26 cellular contexts compared by ENCODE assay signal in genomic region chr16:19437280-19437679, GRCh38. TPM values are rescaled to one million over a fixed set of nuclear protein-coding genes. Genes with fewer than 3 reads are reported as not detected.
DNase-seq lines count a peak whose midpoint lies in the region; ATAC-seq and TF ChIP-seq lines count a peak whose summit lies in the region.
"Had no signal": no experiment of that assay in that cellular context is flagged by ENCODE, and none has a peak within 500 bp of the region (broad histone marks: within the 10 kb centered on the region; RNA-seq: fewer than 3 reads in every experiment).

No MANE protein-coding gene starts in this region.

- ATAC-seq in natural killer cell treated with Interleukin-12 subunit alpha and Interleukin-12 subunit beta and Interleukin-15 and Interleukin-18, amount 100 ng/mL, for 72 hours = peak; percentile 15 to 44
- no peak for ATAC-seq in natural killer cell
- ATAC-seq: T-helper 17 cell had no signal

- H3K36me3 ChIP-seq in mucosa of rectum (ENCODE audit: control insufficient read depth in 2 of 2, insufficient read depth in 2 of 2, low read length in 2 of 2) (peaks cover 14 to 21% of the 10 kb centered on the region in 2 donors), smooth muscle cell (ENCODE audit: low read depth) (no peaks in the 10 kb centered on the region), mesendoderm (ENCODE audit: control insufficient read depth, insufficient read depth, low read length) (no peaks in the 10 kb centered on the region)
- H3K36me3 ChIP-seq: BLaER1 treated with 17β-estradiol and CSF1 and Interleukin-3, amounts not matched to agents 10 nM and 100 nM; cardiac muscle cell; neutrophil; suprapubic skin had no signal

- no peak overlapping the region for H2BK15ac ChIP-seq in mesendoderm (replicated peaks; ENCODE audit: low read depth)

- no peaks in the 10 kb centered on the region for H3K79me1 ChIP-seq in mesendoderm (ENCODE audit: low read length)

- no peak overlapping the region for H3K4me3 Mint-ChIP-seq in natural killer cell treated with Interleukin-12 subunit alpha and Interleukin-12 subunit beta and Interleukin-15 and Interleukin-18, amount 100 ng/mL, for 72 hours
- H3K4me3 Mint-ChIP-seq in natural killer cell = no peak overlapping the region
- H3K4me3 Mint-ChIP-seq: T-helper 17 cell had no signal

- TF ChIP-seq CTCF in natural killer cell (IDR thresholded peaks at IDR 0.05) (no peak), fibroblast of mammary gland (conservative IDR thresholded peaks at IDR 0.05; ENCODE audit: control insufficient read depth, insufficient read depth, low read depth, low read length) (no peak), smooth muscle cell (IDR thresholded peaks at IDR 0.05; ENCODE audit: borderline replicate concordance, insufficient read depth, poor library complexity, severe bottlenecking) (no peak)

- peak overlapping the region in 1 of 2 donors; percentile 71 for H3K9ac ChIP-seq in mucosa of rectum (ENCODE audit: low read depth in 1 of 2, low read length in 2 of 2)
- H3K9ac ChIP-seq in smooth muscle cell (ENCODE audit: low read depth) = no peak overlapping the region
- no peak overlapping the region for H3K9ac ChIP-seq in mesendoderm (ENCODE audit: low read length)
- H3K9ac ChIP-seq: BLaER1 treated with 17β-estradiol and CSF1 and Interleukin-3, amounts not matched to agents 10 nM and 100 nM had no signal

- H3K4me1 ChIP-seq in mucosa of rectum (ENCODE audit: control insufficient read depth in 2 of 2, insufficient read depth in 2 of 2, low read length in 2 of 2) (peaks cover 20 to 35% of the 10 kb centered on the region in 2 donors), smooth muscle cell (ENCODE audit: low read depth) (no peaks in the 10 kb centered on the region), mesendoderm (ENCODE audit: control insufficient read depth, low read depth, low read length) (no peaks in the 10 kb centered on the region)

- no peak overlapping the region for H2AK5ac ChIP-seq in mesendoderm (ENCODE audit: low read length)

- H4K20me1 ChIP-seq in smooth muscle cell (ENCODE audit: low read depth) = no peaks in the 10 kb centered on the region
- H4K20me1 ChIP-seq: BLaER1 treated with 17β-estradiol and CSF1 and Interleukin-3, amounts not matched to agents 10 nM and 100 nM had no signal

- intact Hi-C loops in natural killer cell (cut with micrococcal nuclease) = no loop called here

- 79% methylated on average over 4 of the region's 4 CpGs for WGBS in smooth muscle cell (ENCODE audit: low lambda C conversion rate)
- WGBS in mesendoderm (ENCODE audit: extremely low coverage, insufficient coverage, low lambda C conversion rate) = no CpG with 5 or more reads among the region's 4 CpGs

- no peaks in the 10 kb centered on the region for H3K79me2 ChIP-seq in smooth muscle cell (ENCODE audit: low read depth)
- no peaks in the 10 kb centered on the region for H3K79me2 ChIP-seq in mesendoderm (ENCODE audit: control insufficient read depth, insufficient read depth, low read length)

- H3K23ac ChIP-seq in mesendoderm (ENCODE audit: low read length) = no peak overlapping the region

- peaks cover 6 to 14% of the 10 kb centered on the region in 2 donors for H3K27me3 Mint-ChIP-seq in natural killer cell treated with Interleukin-12 subunit alpha and Interleukin-12 subunit beta and Interleukin-15 and Interleukin-18, amount 100 ng/mL, for 72 hours
- peaks cover 0 to 4% of the 10 kb centered on the region in 2 donors for H3K27me3 Mint-ChIP-seq in natural killer cell (ENCODE audit: low read depth in 2 of 2)
- H3K27me3 Mint-ChIP-seq: T-helper 17 cell had no signal

- DNase-seq in natural killer cell treated with Interleukin-12 subunit alpha and Interleukin-12 subunit beta and Interleukin-15 and Interleukin-18, amount 100 ng/mL, for 72 hours (ENCODE audit: low spot score) = no peak
- DNase-seq in natural killer cell (no peak), fibroblast of mammary gland (ENCODE audit: low read depth) (peak; percentile 17), smooth muscle cell (lab: John Stamatoyannopoulos, UW; ENCODE audit: unreplicated experiment) (no peak), SW 1271 (lab: John Stamatoyannopoulos, UW) (no peak), activated gamma-delta T cell (lab: John Stamatoyannopoulos, UW) (no peak), mesendoderm (no peak)
- DNase-seq: activated CD4-positive, alpha-beta T cell treated with anti-CD3 and anti-CD28 coated beads, Interleukin-2, amount 50 U/mL, for 4 hours; activated CD8-positive, alpha-beta memory T cell treated with anti-CD3 and anti-CD28 coated beads, Interleukin-2, amount 50 U/mL, for 48 hours; activated effector memory CD4-positive, alpha-beta T cell treated with anti-CD3 and anti-CD28 coated beads, Interleukin-2, amount 50 U/mL, for 16 hours; dermis blood vessel endothelial cell; EL; foreskin melanocyte; IMR-90; kidney glomerular epithelial cell; NCI-H1417 treated with DMSO at 0.1 percent for 48 hours; NCI-H524; retina; SHP77 treated with DMSO at 0.1 percent for 48 hours; T-helper 17 cell had no signal

- H2AFZ ChIP-seq in smooth muscle cell (ENCODE audit: low read depth) = no peak overlapping the region

- peaks cover 0 to 13% of the 10 kb centered on the region in 2 donors for H3K4me1 Mint-ChIP-seq in natural killer cell treated with Interleukin-12 subunit alpha and Interleukin-12 subunit beta and Interleukin-15 and Interleukin-18, amount 100 ng/mL, for 72 hours (ENCODE audit: low read depth in 2 of 2)
- H3K4me1 Mint-ChIP-seq in natural killer cell = peaks cover 0 to 5% of the 10 kb centered on the region in 2 donors
- H3K4me1 Mint-ChIP-seq: T-helper 17 cell had no signal

- H3K27me3 ChIP-seq in mucosa of rectum (ENCODE audit: control insufficient read depth in 2 of 2, insufficient read depth in 2 of 2, low read length in 2 of 2) (no peaks in the 10 kb centered on the region), smooth muscle cell (ENCODE audit: low read depth) (no peaks in the 10 kb centered on the region), mesendoderm (ENCODE audit: insufficient read depth, low read length, poor library complexity) (no peaks in the 10 kb centered on the region)
- H3K27me3 ChIP-seq: BLaER1 treated with 17β-estradiol and CSF1 and Interleukin-3, amounts not matched to agents 10 nM and 100 nM; cardiac muscle cell had no signal

- H3K18ac ChIP-seq in mesendoderm (ENCODE audit: low read length) = no peak overlapping the region

- H3K56ac ChIP-seq in mesendoderm (ENCODE audit: low read length) = no peak overlapping the region

- no peaks in the 10 kb centered on the region for H3K9me3 Mint-ChIP-seq in natural killer cell treated with Interleukin-12 subunit alpha and Interleukin-12 subunit beta and Interleukin-15 and Interleukin-18, amount 100 ng/mL, for 72 hours
- H3K9me3 Mint-ChIP-seq in natural killer cell = peaks cover 0 to 4% of the 10 kb centered on the region in 2 donors

- H2BK5ac ChIP-seq in mesendoderm (ENCODE audit: low read length) = no peak overlapping the region

- H2BK120ac ChIP-seq in mesendoderm (ENCODE audit: low read depth, low read length) = no peak overlapping the region

- H4K5ac ChIP-seq in mesendoderm (ENCODE audit: low read length) = no peak overlapping the region

- H3K9me3 ChIP-seq in mucosa of rectum (ENCODE audit: control insufficient read depth in 2 of 2, low read length in 2 of 2) (no peaks in the 10 kb centered on the region), smooth muscle cell (replicated peaks; ENCODE audit: low read depth) (no peaks in the 10 kb centered on the region)
- H3K9me3 ChIP-seq: BLaER1 treated with 17β-estradiol and CSF1 and Interleukin-3, amounts not matched to agents 10 nM and 100 nM; neutrophil; suprapubic skin had no signal

- H3K27ac Mint-ChIP-seq in natural killer cell treated with Interleukin-12 subunit alpha and Interleukin-12 subunit beta and Interleukin-15 and Interleukin-18, amount 100 ng/mL, for 72 hours = no peak overlapping the region
- no peak overlapping the region for H3K27ac Mint-ChIP-seq in natural killer cell
- H3K27ac Mint-ChIP-seq: T-helper 17 cell had no signal

- H3K4me2 ChIP-seq in smooth muscle cell = no peak overlapping the region
- no peak overlapping the region for H3K4me2 ChIP-seq in mesendoderm (ENCODE audit: low read length)
- H3K4me2 ChIP-seq: BLaER1 treated with 17β-estradiol and CSF1 and Interleukin-3, amounts not matched to agents 10 nM and 100 nM had no signal

- H3K36me3 Mint-ChIP-seq in natural killer cell treated with Interleukin-12 subunit alpha and Interleukin-12 subunit beta and Interleukin-15 and Interleukin-18, amount 100 ng/mL, for 72 hours = no peaks in the 10 kb centered on the region
- no peaks in the 10 kb centered on the region for H3K36me3 Mint-ChIP-seq in natural killer cell

- no peak overlapping the region for H4K8ac ChIP-seq in mesendoderm (ENCODE audit: low read depth, low read length)

- no peaks in the 10 kb centered on the region for H3F3A ChIP-seq in smooth muscle cell (ENCODE audit: low read depth)

- H3K4me3 ChIP-seq in fibroblast of mammary gland (ENCODE audit: control insufficient read depth, low read depth, low read length) (no peak overlapping the region), mucosa of rectum (ENCODE audit: low read length in 2 of 2) (peak overlapping the region; percentile 3 to 35), smooth muscle cell (no peak overlapping the region), mesendoderm (ENCODE audit: low read length) (no peak overlapping the region)
- H3K4me3 ChIP-seq: BLaER1 treated with 17β-estradiol and CSF1 and Interleukin-3, amounts not matched to agents 10 nM and 100 nM; cardiac muscle cell; suprapubic skin had no signal

- H3K4ac ChIP-seq in mesendoderm (ENCODE audit: low read depth, low read length) = no peak overlapping the region

- H3K27ac ChIP-seq in mucosa of rectum (ENCODE audit: low read depth in 2 of 2, low read length in 2 of 2) (peak overlapping the region; percentile 85 to 91), smooth muscle cell (ENCODE audit: low read depth) (no peak overlapping the region), mesendoderm (ENCODE audit: low read depth, low read length) (no peak overlapping the region)
- H3K27ac ChIP-seq: BLaER1 treated with 17β-estradiol and CSF1 and Interleukin-3, amounts not matched to agents 10 nM and 100 nM; cardiac muscle cell; neutrophil; suprapubic skin had no signal

RNA-seq across cellular contexts. Expression of gene TMC5, which starts 19.6 kb away (rescaled TPM):
- total RNA-seq in natural killer cell treated with Interleukin-12 subunit alpha and Interleukin-12 subunit beta and Interleukin-15 and Interleukin-18, amount 100 ng/mL, for 72 hours = not detected
- total RNA-seq in natural killer cell (not detected), smooth muscle cell (0.18 TPM in 1 of 2 replicates, not detected in the other)
- not detected in 2 replicates for polyA plus RNA-seq in smooth muscle cell
- 4.5 TPM for polyA plus RNA-seq in mesendoderm (2013, experiment 1 of 2)
- polyA plus RNA-seq in mesendoderm (2013, experiment 2 of 2) = 4.1 TPM
- total RNA-seq: dermis blood vessel endothelial cell, endothelial cell of umbilical vein, IMR-90 had no signal
- polyA plus RNA-seq: cardiac muscle cell, endothelial cell of umbilical vein, IMR-90 had no signal

Comparison
In these comparisons a context has a peak if more than half of its experiments do, and no peak if none do; other contexts are left out.
1. ATAC-seq: peak in natural killer cell treated with Interleukin-12 subunit alpha and Interleukin-12 subunit beta and Interleukin-15 and Interleukin-18, amount 100 ng/mL, for 72 hours (2 of 2); none in natural killer cell (0 of 3).
2. H3K4me3 ChIP-seq: peak in mucosa of rectum (2 of 2); none in fibroblast of mammary gland (single experiment), smooth muscle cell (single experiment) and mesendoderm (single experiment).
3. H3K27ac ChIP-seq: peak in mucosa of rectum (2 of 2); none in smooth muscle cell (single experiment) and mesendoderm (single experiment).